ENCODE assay signal across 7 cellular contexts in the genomic region with DNA sequence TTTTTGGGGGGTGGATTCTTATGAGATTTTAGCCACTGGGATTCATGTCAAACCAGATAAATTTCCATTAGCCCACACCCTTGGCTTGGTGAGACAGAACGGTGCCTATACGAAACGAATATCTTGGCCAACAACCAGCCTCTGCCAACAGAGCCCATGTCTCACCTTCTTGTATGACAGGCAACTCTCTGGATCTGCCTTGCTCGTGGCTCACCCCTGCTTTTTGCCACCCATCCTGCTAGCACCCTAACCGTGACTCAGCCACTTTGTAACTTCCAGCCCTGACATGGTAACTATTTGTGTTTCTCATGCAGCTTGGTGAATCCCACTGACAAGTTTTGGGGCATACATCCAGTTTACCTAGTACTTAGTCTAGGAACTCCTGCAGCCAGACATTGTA.
"Had no signal": no experiment of that assay in that cellular context is flagged by ENCODE, and none has a peak within 500 bp of the region (broad histone marks: within the 10 kb centered on the region; RNA-seq: fewer than 3 reads in every experiment).

No MANE protein-coding gene starts in this region.

- H3K9me3 ChIP-seq: HAP-1 had no signal

- H3K36me3 ChIP-seq: HAP-1 had no signal

- ATAC-seq: HCT116, HepG2 had no signal

- H3K4me3 ChIP-seq: HAP-1 had no signal

- H3K4me1 ChIP-seq: HAP-1 had no signal

- H3K27ac ChIP-seq: HL-60 had no signal

- DNase-seq: GOT3, H7, HFFc6 had no signal
